In genomic region chr2:85601771-85602475, GRCh38 we compare ENCODE assay signal across 1 cellular context.
TF ChIP-seq lines count a peak whose summit lies in the region.

No MANE protein-coding gene starts in this region.

TF ChIP-seq in HepG2, 621 proteins besides CTCF, POLR2A, EP300 and RAD21 (continued from another document and continues in another):
- TF ChIP-seq PAXIP1 (CRISPR knock-in tag; conservative IDR thresholded peaks at IDR 0.05) (peak; percentile 77), NR2F6 (IDR thresholded peaks at IDR 0.05) (peak; percentile 33; the same call in 1 of the 2 replicates), NR2F6 (CRISPR knock-in tag; IDR thresholded peaks at IDR 0.05) (peak; percentile 41; the same call in 1 of the 2 replicates), GTF3A (CRISPR knock-in tag; conservative IDR thresholded peaks at IDR 0.05) (no peak), ZNF180 (CRISPR knock-in tag; IDR thresholded peaks at IDR 0.05; ENCODE audit: borderline replicate concordance, low read depth) (0 out of 2 replicates have a peak, but pooled peaks have one; percentile 29), MAFG (CRISPR knock-in tag; IDR thresholded peaks at IDR 0.05) (no peak), BHLHE40 (IDR thresholded peaks at IDR 0.05; ENCODE audit: low read length) (no peak), ZNF672 (CRISPR knock-in tag; IDR thresholded peaks at IDR 0.05) (no peak), TMF1 (CRISPR knock-in tag; IDR thresholded peaks at IDR 0.05; ENCODE audit: low read depth) (no peak), CENPBD1 (CRISPR knock-in tag; IDR thresholded peaks at IDR 0.05; ENCODE audit: borderline replicate concordance, low read depth) (no peak), ZNF577 (CRISPR knock-in tag; IDR thresholded peaks at IDR 0.05; ENCODE audit: borderline replicate concordance, low read depth) (no peak), NFKB2 (CRISPR knock-in tag; IDR thresholded peaks at IDR 0.05; ENCODE audit: borderline replicate concordance) (peak; percentile 62; the same call in 1 of the 2 replicates), PCBP1 (IDR thresholded peaks at IDR 0.05; ENCODE audit: borderline replicate concordance, low read depth, low read length) (peak; percentile 92), POGZ (CRISPR knock-in tag; IDR thresholded peaks at IDR 0.05) (peak; percentile 6; the same call in 1 of the 2 replicates), ZZZ3 (CRISPR knock-in tag; IDR thresholded peaks at IDR 0.05; ENCODE audit: borderline replicate concordance) (no peak), CBFB (CRISPR knock-in tag; IDR thresholded peaks at IDR 0.05) (0 out of 2 replicates have a peak, but pooled peaks have one; percentile 39), HNF4G (IDR thresholded peaks at IDR 0.05; ENCODE audit: borderline replicate concordance, low read depth, low read length) (peak; percentile 90), HNF4G (CRISPR knock-in tag; IDR thresholded peaks at IDR 0.05; ENCODE audit: borderline replicate concordance, low read depth) (no peak; the same call in 1 of the 2 replicates), HOXA9 (CRISPR knock-in tag; IDR thresholded peaks at IDR 0.05; ENCODE audit: borderline replicate concordance) (no peak), NFRKB (IDR thresholded peaks at IDR 0.05) (no peak), HNF4A (CRISPR knock-in tag; IDR thresholded peaks at IDR 0.05) (peak; percentile 89), ZNF432 (CRISPR knock-in tag; IDR thresholded peaks at IDR 0.05; ENCODE audit: borderline replicate concordance) (no peak), PHF21A (CRISPR knock-in tag; IDR thresholded peaks at IDR 0.05) (peak; percentile 49; the same call in 1 of the 2 replicates), NRL (CRISPR knock-in tag; IDR thresholded peaks at IDR 0.05; ENCODE audit: borderline replicate concordance) (no peak), ZNF616 (CRISPR knock-in tag; IDR thresholded peaks at IDR 0.05; ENCODE audit: low read depth) (no peak), RAD51 (IDR thresholded peaks at IDR 0.05; ENCODE audit: borderline replicate concordance) (no peak), ZNF720 (CRISPR knock-in tag; IDR thresholded peaks at IDR 0.05) (no peak), PHF8 (CRISPR knock-in tag; IDR thresholded peaks at IDR 0.05) (peak; percentile 26; the same call in 1 of the 2 replicates), MEF2D (CRISPR knock-in tag; IDR thresholded peaks at IDR 0.05) (no peak), BORCS8-MEF2B (CRISPR knock-in tag; IDR thresholded peaks at IDR 0.05) (0 out of 2 replicates have a peak, but pooled peaks have one; percentile 24), YEATS4 (CRISPR knock-in tag; IDR thresholded peaks at IDR 0.05; ENCODE audit: borderline replicate concordance) (0 out of 2 replicates have a peak, but pooled peaks have one; percentile 6), ZNF512B (CRISPR knock-in tag; IDR thresholded peaks at IDR 0.05; ENCODE audit: borderline replicate concordance) (no peak), TARDBP (CRISPR knock-in tag; IDR thresholded peaks at IDR 0.05) (no peak), REPIN1 (CRISPR knock-in tag; IDR thresholded peaks at IDR 0.05; ENCODE audit: borderline replicate concordance, low read depth) (no peak), SUZ12 (IDR thresholded peaks at IDR 0.05; ENCODE audit: low read depth, low read length) (no peak), ZNF83 (CRISPR knock-in tag; IDR thresholded peaks at IDR 0.05; ENCODE audit: borderline replicate concordance) (no peak), ZSCAN31 (CRISPR knock-in tag; IDR thresholded peaks at IDR 0.05; ENCODE audit: low read depth) (no peak), ZNF343 (CRISPR knock-in tag; IDR thresholded peaks at IDR 0.05) (0 out of 2 replicates have a peak, but pooled peaks have one; percentile 28), AGO2 (optimal IDR thresholded peaks at IDR 0.05; ENCODE audit: low read depth, low read length) (no peak), ZNF205 (CRISPR knock-in tag; IDR thresholded peaks at IDR 0.05) (no peak), ZNF670 (CRISPR knock-in tag; IDR thresholded peaks at IDR 0.05; ENCODE audit: borderline replicate concordance) (no peak), ZNF513 (CRISPR knock-in tag; conservative IDR thresholded peaks at IDR 0.05) (no peak), NR1H2 (CRISPR knock-in tag; IDR thresholded peaks at IDR 0.05; ENCODE audit: borderline replicate concordance, low read depth) (no peak), NKX3-1 (CRISPR knock-in tag; IDR thresholded peaks at IDR 0.05) (no peak), ZNF556 (CRISPR knock-in tag; IDR thresholded peaks at IDR 0.05; ENCODE audit: borderline replicate concordance) (no peak)
- TF ChIP-seq, protein P1, sequence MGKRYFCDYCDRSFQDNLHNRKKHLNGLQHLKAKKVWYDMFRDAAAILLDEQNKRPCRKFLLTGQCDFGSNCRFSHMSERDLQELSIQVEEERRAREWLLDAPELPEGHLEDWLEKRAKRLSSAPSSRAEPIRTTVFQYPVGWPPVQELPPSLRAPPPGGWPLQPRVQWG (CRISPR knock-in tag; IDR thresholded peaks at IDR 0.05; ENCODE audit: borderline replicate concordance, low read depth), result no peak
- TF ChIP-seq, protein P2, sequence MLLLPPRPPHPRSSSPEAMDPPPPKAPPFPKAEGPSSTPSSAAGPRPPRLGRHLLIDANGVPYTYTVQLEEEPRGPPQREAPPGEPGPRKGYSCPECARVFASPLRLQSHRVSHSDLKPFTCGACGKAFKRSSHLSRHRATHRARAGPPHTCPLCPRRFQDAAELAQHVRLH (CRISPR knock-in tag; IDR thresholded peaks at IDR 0.05; ENCODE audit: borderline replicate concordance, low read depth), result no peak; the same call in 1 of the 2 replicates
- TF ChIP-seq, protein P3, sequence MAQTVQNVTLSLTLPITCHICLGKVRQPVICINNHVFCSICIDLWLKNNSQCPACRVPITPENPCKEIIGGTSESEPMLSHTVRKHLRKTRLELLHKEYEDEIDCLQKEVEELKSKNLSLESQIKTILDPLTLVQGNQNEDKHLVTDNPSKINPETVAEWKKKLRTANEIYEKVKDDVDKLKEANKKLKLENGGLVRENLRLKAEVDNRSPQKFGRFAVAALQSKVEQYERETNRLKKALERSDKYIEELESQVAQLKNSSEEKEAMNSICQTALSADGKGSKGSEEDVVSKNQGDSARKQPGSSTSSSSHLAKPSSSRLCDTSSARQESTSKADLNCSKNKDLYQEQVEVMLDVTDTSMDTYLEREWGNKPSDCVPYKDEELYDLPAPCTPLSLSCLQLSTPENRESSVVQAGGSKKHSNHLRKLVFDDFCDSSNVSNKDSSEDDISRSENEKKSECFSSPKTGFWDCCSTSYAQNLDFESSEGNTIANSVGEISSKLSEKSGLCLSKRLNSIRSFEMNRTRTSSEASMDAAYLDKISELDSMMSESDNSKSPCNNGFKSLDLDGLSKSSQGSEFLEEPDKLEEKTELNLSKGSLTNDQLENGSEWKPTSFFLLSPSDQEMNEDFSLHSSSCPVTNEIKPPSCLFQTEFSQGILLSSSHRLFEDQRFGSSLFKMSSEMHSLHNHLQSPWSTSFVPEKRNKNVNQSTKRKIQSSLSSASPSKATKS (CRISPR knock-in tag; IDR thresholded peaks at IDR 0.05), result no peak; the same call in 1 of the 2 replicates
- TF ChIP-seq, protein P4, sequence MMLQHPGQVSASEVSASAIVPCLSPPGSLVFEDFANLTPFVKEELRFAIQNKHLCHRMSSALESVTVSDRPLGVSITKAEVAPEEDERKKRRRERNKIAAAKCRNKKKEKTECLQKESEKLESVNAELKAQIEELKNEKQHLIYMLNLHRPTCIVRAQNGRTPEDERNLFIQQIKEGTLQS (CRISPR knock-in tag; IDR thresholded peaks at IDR 0.05), result no peak
- TF ChIP-seq, protein P5, sequence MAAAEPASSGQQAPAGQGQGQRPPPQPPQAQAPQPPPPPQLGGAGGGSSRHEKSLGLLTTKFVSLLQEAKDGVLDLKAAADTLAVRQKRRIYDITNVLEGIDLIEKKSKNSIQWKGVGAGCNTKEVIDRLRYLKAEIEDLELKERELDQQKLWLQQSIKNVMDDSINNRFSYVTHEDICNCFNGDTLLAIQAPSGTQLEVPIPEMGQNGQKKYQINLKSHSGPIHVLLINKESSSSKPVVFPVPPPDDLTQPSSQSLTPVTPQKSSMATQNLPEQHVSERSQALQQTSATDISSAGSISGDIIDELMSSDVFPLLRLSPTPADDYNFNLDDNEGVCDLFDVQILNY (CRISPR knock-in tag; conservative IDR thresholded peaks at IDR 0.05), result no peak; the same call in 1 of the 2 replicates
- TF ChIP-seq, protein P6, sequence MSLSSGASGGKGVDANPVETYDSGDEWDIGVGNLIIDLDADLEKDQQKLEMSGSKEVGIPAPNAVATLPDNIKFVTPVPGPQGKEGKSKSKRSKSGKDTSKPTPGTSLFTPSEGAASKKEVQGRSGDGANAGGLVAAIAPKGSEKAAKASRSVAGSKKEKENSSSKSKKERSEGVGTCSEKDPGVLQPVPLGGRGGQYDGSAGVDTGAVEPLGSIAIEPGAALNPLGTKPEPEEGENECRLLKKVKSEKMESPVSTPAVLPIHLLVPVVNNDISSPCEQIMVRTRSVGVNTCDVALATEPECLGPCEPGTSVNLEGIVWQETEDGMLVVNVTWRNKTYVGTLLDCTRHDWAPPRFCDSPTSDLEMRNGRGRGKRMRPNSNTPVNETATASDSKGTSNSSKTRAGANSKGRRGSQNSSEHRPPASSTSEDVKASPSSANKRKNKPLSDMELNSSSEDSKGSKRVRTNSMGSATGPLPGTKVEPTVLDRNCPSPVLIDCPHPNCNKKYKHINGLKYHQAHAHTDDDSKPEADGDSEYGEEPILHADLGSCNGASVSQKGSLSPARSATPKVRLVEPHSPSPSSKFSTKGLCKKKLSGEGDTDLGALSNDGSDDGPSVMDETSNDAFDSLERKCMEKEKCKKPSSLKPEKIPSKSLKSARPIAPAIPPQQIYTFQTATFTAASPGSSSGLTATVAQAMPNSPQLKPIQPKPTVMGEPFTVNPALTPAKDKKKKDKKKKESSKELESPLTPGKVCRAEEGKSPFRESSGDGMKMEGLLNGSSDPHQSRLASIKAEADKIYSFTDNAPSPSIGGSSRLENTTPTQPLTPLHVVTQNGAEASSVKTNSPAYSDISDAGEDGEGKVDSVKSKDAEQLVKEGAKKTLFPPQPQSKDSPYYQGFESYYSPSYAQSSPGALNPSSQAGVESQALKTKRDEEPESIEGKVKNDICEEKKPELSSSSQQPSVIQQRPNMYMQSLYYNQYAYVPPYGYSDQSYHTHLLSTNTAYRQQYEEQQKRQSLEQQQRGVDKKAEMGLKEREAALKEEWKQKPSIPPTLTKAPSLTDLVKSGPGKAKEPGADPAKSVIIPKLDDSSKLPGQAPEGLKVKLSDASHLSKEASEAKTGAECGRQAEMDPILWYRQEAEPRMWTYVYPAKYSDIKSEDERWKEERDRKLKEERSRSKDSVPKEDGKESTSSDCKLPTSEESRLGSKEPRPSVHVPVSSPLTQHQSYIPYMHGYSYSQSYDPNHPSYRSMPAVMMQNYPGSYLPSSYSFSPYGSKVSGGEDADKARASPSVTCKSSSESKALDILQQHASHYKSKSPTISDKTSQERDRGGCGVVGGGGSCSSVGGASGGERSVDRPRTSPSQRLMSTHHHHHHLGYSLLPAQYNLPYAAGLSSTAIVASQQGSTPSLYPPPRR (CRISPR knock-in tag; IDR thresholded peaks at IDR 0.05; ENCODE audit: borderline replicate concordance), result peak; percentile 49
